ENCODE assay signal across 17 cellular contexts in genomic region chr3:38111696-38112377, GRCh38. TPM values are rescaled to one million over a fixed set of nuclear protein-coding genes. Genes with fewer than 3 reads are reported as not detected.
DNase-seq lines count a peak whose midpoint lies in the region; ATAC-seq, FAIRE-seq and TF ChIP-seq lines count a peak whose summit lies in the region.
"Had no signal": no experiment of that assay in that cellular context is flagged by ENCODE, and none has a peak within 500 bp of the region (broad histone marks: within the 10 kb centered on the region; RNA-seq: fewer than 3 reads in every experiment).

No MANE protein-coding gene starts in this region.

- H3K18ac ChIP-seq in IMR-90 (ENCODE audit: low read depth, low read length), result no peak overlapping the region

- H4K91ac ChIP-seq in IMR-90 (ENCODE audit: insufficient read depth, low read depth, low read length), result no peak overlapping the region

- H3K56ac ChIP-seq in IMR-90 (ENCODE audit: extremely low read depth, insufficient read depth, low read length), result no peak overlapping the region

- no peak overlapping the region for H3K4ac ChIP-seq in IMR-90 (ENCODE audit: low read depth, low read length)

- ATAC-seq in IMR-90 (ENCODE audit: low read depth) (no peak), HepG2 (peak; percentile 3), omental fat pad (ENCODE audit: low FRiP score) (no peak), gastroesophageal sphincter (no peak), HG03342 (IDR thresholded peaks at IDR 0.05; ENCODE audit: unreplicated experiment) (no peak)

- H2AK9ac ChIP-seq in IMR-90 (replicated peaks; ENCODE audit: low read depth, low read length, poor library complexity), result no peak overlapping the region

- no peak for FAIRE-seq in HepG2 (lab: Jason Lieb, UNC)

- TF ChIP-seq CTCF in IMR-90 (conservative IDR thresholded peaks at IDR 0.05; ENCODE audit: low read depth, low read length) (no peak), HepG2 (CRISPR knock-in tag; IDR thresholded peaks at IDR 0.05) (no peak), omental fat pad (IDR thresholded peaks at IDR 0.05) (no peak), gastroesophageal sphincter (IDR thresholded peaks at IDR 0.05) (no peak)

- BruUV-seq in IMR-90 (replicated peaks; lab: Mats Ljungman, UMichigan), result no TSS peak
- BruUV-seq in HepG2 (replicated peaks; lab: Mats Ljungman, UMichigan), result no TSS peak

- H4K20me1 ChIP-seq in IMR-90 (ENCODE audit: insufficient read depth, low read length) (no peaks in the 10 kb centered on the region), HepG2 (ENCODE audit: insufficient read depth, low read length) (no peaks in the 10 kb centered on the region)

- no peaks in the 10 kb centered on the region for H3K36me3 ChIP-seq in IMR-90 (ENCODE audit: control insufficient read depth, insufficient read depth, low read length)
- H3K36me3 ChIP-seq in HepG2 (replicated peaks in 1 of 2; ENCODE audit: control insufficient read depth in 1 of 2, insufficient read depth in 2 of 2, low read length in 2 of 2), result no peaks in the 10 kb centered on the region
- no peaks in the 10 kb centered on the region for H3K36me3 ChIP-seq in gastroesophageal sphincter

- H2BK5ac ChIP-seq in IMR-90 (ENCODE audit: low read depth, low read length, poor library complexity, severe bottlenecking), result no peak overlapping the region

- H3K9me3 ChIP-seq in IMR-90 (ENCODE audit: control insufficient read depth, insufficient read depth, low read length) (no peaks in the 10 kb centered on the region), HepG2 (ENCODE audit: low read length) (no peaks in the 10 kb centered on the region), gastroesophageal sphincter (no peaks in the 10 kb centered on the region)
- H3K9me3 ChIP-seq: Caco-2 had no signal

- dilution Hi-C loops in IMR-90 (cut with HindIII; ENCODE audit: low sequenced_read_pairs, unreplicated experiment), result no loop called here

- H3K4me1 ChIP-seq in IMR-90 (ENCODE audit: control insufficient read depth, insufficient read depth, low read length), result no peaks in the 10 kb centered on the region
- H3K4me1 ChIP-seq in HepG2 (ENCODE audit: insufficient read depth, low read length), result no peaks in the 10 kb centered on the region
- no peaks in the 10 kb centered on the region for H3K4me1 ChIP-seq in gastroesophageal sphincter
- H3K4me1 ChIP-seq: Caco-2 had no signal

- CTCF ChIA-PET in IMR-90 (lab: Yijun Ruan, JAX) (no interaction called here), HepG2 (lab: Yijun Ruan, JAX; ENCODE audit: low intra/inter-chr PET ratio, low total read pairs) (no interaction called here)

- no peak overlapping the region for H3K4me3 ChIP-seq in IMR-90 (ENCODE audit: insufficient read depth, low read depth, low read length)
- H3K4me3 ChIP-seq in HepG2 (replicated peaks in 1 of 3; ENCODE audit: insufficient read depth in 1 of 3, low read depth in 2 of 3, low read length in 3 of 3), result no peak overlapping the region
- H3K4me3 ChIP-seq in gastroesophageal sphincter, result no peak overlapping the region
- H3K4me3 ChIP-seq: PC-9 had no signal

- H3K4me2 ChIP-seq in IMR-90 (ENCODE audit: low read depth, low read length) (no peak overlapping the region), HepG2 (ENCODE audit: low read depth, low read length) (no peak overlapping the region)
- H3K4me2 ChIP-seq: KMS-11, PC-9 had no signal

- no peak overlapping the region for H2BK20ac ChIP-seq in IMR-90 (ENCODE audit: low read depth, low read length)

- no peak overlapping the region for H4K8ac ChIP-seq in IMR-90 (ENCODE audit: low read depth in 2 of 2, low read length in 2 of 2)

- no peak overlapping the region for H2BK120ac ChIP-seq in IMR-90 (ENCODE audit: low read depth, low read length)

- H3K27me3 ChIP-seq in IMR-90 (ENCODE audit: control insufficient read depth, insufficient read depth, low read length) (peaks cover 15% of the 10 kb centered on the region), HepG2 (ENCODE audit: control insufficient read depth in 1 of 2, insufficient read depth in 2 of 2, low read length in 2 of 2) (peaks cover 6 to 42% of the 10 kb centered on the region in 2 experiments; a peak in 4 of 5 replicates), gastroesophageal sphincter (no peaks in the 10 kb centered on the region)

- no peaks in the 10 kb centered on the region for H3K79me2 ChIP-seq in HepG2 (ENCODE audit: insufficient read depth, low read length)

- 88% methylated on average over 5 of the region's 16 CpGs; no CpG with 5 or more reads in 1 of the 2 experiments for WGBS in IMR-90 (ENCODE audit: extremely low coverage in 2 of 2, insufficient read length in 1 of 2), 2 experiments
- 16% methylated on average over 10 of the region's 16 CpGs for WGBS in HepG2 (ENCODE audit: low lambda C conversion rate)
- WGBS in gastroesophageal sphincter (ENCODE audit: low coverage in 1 of 2), 2 donors, result 68% methylated on average over 6 of the region's 16 CpGs; no CpG with 5 or more reads in 1 of the 2 donors

- TF ChIP-seq RAD21 in IMR-90 (IDR thresholded peaks at IDR 0.05; ENCODE audit: low read length) (no peak), HepG2 (CRISPR knock-in tag; IDR thresholded peaks at IDR 0.05) (no peak)

- intact Hi-C loops in IMR-90 (cut with micrococcal nuclease), result no loop called here
- intact Hi-C loops in HepG2 (cut with micrococcal nuclease; ENCODE audit: unreplicated experiment), result no loop called here

- H3K9ac ChIP-seq in IMR-90 (ENCODE audit: low read depth, low read length), result no peak overlapping the region
- H3K9ac ChIP-seq in HepG2 (ENCODE audit: insufficient read depth, low read depth, low read length), result no peak overlapping the region
- H3K9ac ChIP-seq: KMS-11 had no signal

- TF ChIP-seq POLR2A in IMR-90 (IDR thresholded peaks at IDR 0.05; ENCODE audit: low read depth, low read length), result no peak
- TF ChIP-seq POLR2A in HepG2 (IDR thresholded peaks at IDR 0.05; ENCODE audit: insufficient read depth in 1 of 2, low read depth in 2 of 2, low read length in 2 of 2), result no peak; a peak in 1 of 4 replicates
- TF ChIP-seq POLR2A in gastroesophageal sphincter (IDR thresholded peaks at IDR 0.05), result no peak

- no peaks in the 10 kb centered on the region for H3K79me1 ChIP-seq in IMR-90 (ENCODE audit: low read depth in 1 of 2, low read length in 2 of 2)

- TF ChIP-seq EP300 in HepG2 (IDR thresholded peaks at IDR 0.05; ENCODE audit: low read depth in 2 of 2, low read length in 2 of 2), result no peak
- no peak for TF ChIP-seq EP300 in HepG2 (CRISPR knock-in tag; IDR thresholded peaks at IDR 0.05; ENCODE audit: borderline replicate concordance)
- TF ChIP-seq EP300 in gastroesophageal sphincter (IDR thresholded peaks at IDR 0.05), result no peak

- in situ Hi-C loops in IMR-90 (cut with MboI; ENCODE audit: low sequenced_read_pairs) (no loop called here), HepG2 (cut with HindIII; ENCODE audit: extremely low pct_ligation_motif_present, low pct_unique_long_range_greater_than_20kb) (loop anchor here (10.0 kb wide), 1 partner anchor 163 kb away; no protein-coding TSS in a partner anchor)

- H2AK5ac ChIP-seq in IMR-90 (ENCODE audit: low read depth, low read length), result no peak overlapping the region

- H3K14ac ChIP-seq in IMR-90 (replicated peaks; ENCODE audit: low read depth, low read length), result no peak overlapping the region

- POLR2A ChIA-PET in IMR-90 (lab: Charles Lee; ENCODE audit: unreplicated experiment), result no interaction called here
- POLR2A ChIA-PET in HepG2 (lab: Yijun Ruan, JAX), result no interaction called here

- no peak overlapping the region for H3K23ac ChIP-seq in IMR-90 (ENCODE audit: low read depth, low read length)

- H3K27ac ChIP-seq in IMR-90 (ENCODE audit: insufficient read depth, low read length) (no peak overlapping the region), HepG2 (ENCODE audit: extremely low read length, insufficient read depth, low read length) (no peak overlapping the region), gastroesophageal sphincter (no peak overlapping the region)
- H3K27ac ChIP-seq: KMS-11, PC-9 had no signal

- no peaks in the 10 kb centered on the region for H3K9me1 ChIP-seq in IMR-90 (ENCODE audit: insufficient read depth, low read length)

- H2AFZ ChIP-seq in IMR-90 (replicated peaks; ENCODE audit: low read length, poor library complexity) (peak overlapping the region; percentile 4), HepG2 (ENCODE audit: low read length) (no peak overlapping the region)
- H2AFZ ChIP-seq: PC-9 had no signal

- no peak overlapping the region for H2BK15ac ChIP-seq in IMR-90 (ENCODE audit: low read depth, low read length)

- DNase-seq in IMR-90 (no peak), RPMI8226 (peak; percentile 18), HepG2 (ENCODE audit: low spot score) (no peak), omental fat pad (ENCODE audit: low spot score) (peak; percentile 18), SKM-1 treated with dmso at 0.1 percent for 144 hours (lab: John Stamatoyannopoulos, UW; ENCODE audit: unreplicated experiment) (no peak)
- DNase-seq: EL, GOT3, NCI-H1092, NCI-H146, NCI-H2081, NCI-H510A, NCI-H774, PC-9 had no signal

- H4K5ac ChIP-seq in IMR-90 (ENCODE audit: low read depth, low read length), result no peak overlapping the region

RNA-seq across cellular contexts. Expression of gene ACAA1, which starts 25.1 kb away (rescaled TPM):
- total RNA-seq in IMR-90 (2012; rRNA removed) (19.4 and 30.8 TPM in 2 replicates), HepG2 (2016; rRNA removed; fragmentation: Illumina TruSeq; extraction: Trizol) (60.8 and 107 TPM in 2 replicates), omental fat pad (10 to 100 TPM; 48.1 to 69.5 (median 62.5) TPM), gastroesophageal sphincter (10 to 100 TPM; 28.3 to 46.6 (median 41.2) TPM)
- polyA plus RNA-seq in IMR-90 (2012; rRNA removed) (62.4 and 69.4 TPM in 2 replicates), HepG2 (2011; rRNA removed) (188 and 221 TPM in 2 replicates)
- polyA plus RNA-seq in IMR-90 (2012; cell fraction: cytosol; rRNA removed), result 40.6 and 50.8 TPM in 2 replicates
- polyA plus RNA-seq in IMR-90 (2012; cell fraction: nucleus; rRNA removed; ENCODE audit: low replicate concordance), result 134 and 252 TPM in 2 replicates
- 27.5 and 27.8 TPM in 2 replicates for total RNA-seq in HepG2 (2016; cell fraction: cytosol; rRNA removed; fragmentation: Illumina TruSeq; extraction: Trizol; ENCODE audit: low read depth)
- 63.4 and 105 TPM in 2 replicates for total RNA-seq in HepG2 (2016; cell fraction: insoluble cytoplasmic fraction; rRNA removed; fragmentation: Illumina TruSeq; extraction: Trizol)
- 52.7 and 55.5 TPM in 2 replicates for total RNA-seq in HepG2 (2016; cell fraction: membrane; rRNA removed; fragmentation: Illumina TruSeq; extraction: Trizol)
- total RNA-seq in HepG2 (2016; cell fraction: nucleus; rRNA removed; fragmentation: Illumina TruSeq; extraction: Trizol), result 75.4 and 87.9 TPM in 2 replicates
- polyA plus RNA-seq in HepG2 (2011; cell fraction: cytosol; rRNA removed), result 169 and 202 TPM in 2 replicates
- 588 and 662 TPM in 2 replicates for polyA plus RNA-seq in HepG2 (2011; cell fraction: nucleus; rRNA removed)
- polyA plus RNA-seq in HepG2 (2012), result 125 and 170 TPM in 2 replicates
- polyA plus RNA-seq in HepG2 (2016; cell fraction: cytosol; fragmentation: Illumina TruSeq; extraction: Trizol; ENCODE audit: low read depth), result 44.3 and 47.9 TPM in 2 replicates
- polyA plus RNA-seq in HepG2 (2016; cell fraction: insoluble cytoplasmic fraction; fragmentation: Illumina TruSeq; extraction: Trizol; ENCODE audit: low read depth), result 240 and 247 TPM in 2 replicates
- polyA plus RNA-seq in HepG2 (2016; cell fraction: membrane; fragmentation: Illumina TruSeq; extraction: Trizol; ENCODE audit: low read depth), result 62.9 and 66.6 TPM in 2 replicates
- 290 and 311 TPM in 2 replicates for polyA plus RNA-seq in HepG2 (2016; cell fraction: nucleus; fragmentation: Illumina TruSeq; extraction: Trizol; ENCODE audit: insufficient read depth, low read depth)
- 57.0 and 213 TPM in 2 replicates for polyA minus RNA-seq in HepG2 (2011; rRNA and poly(A)+ RNA removed; ENCODE audit: low replicate concordance)
- 80.2 and 80.3 TPM in 2 replicates for polyA minus RNA-seq in HepG2 (2011; cell fraction: cytosol; rRNA and poly(A)+ RNA removed)
- polyA minus RNA-seq in HepG2 (2011; cell fraction: nucleus; rRNA and poly(A)+ RNA removed), result 241 and 244 TPM in 2 replicates

RNA-seq across cellular contexts. Expression of gene MYD88, which starts 26.6 kb away (rescaled TPM):
- total RNA-seq in IMR-90 (2012; rRNA removed), result 9.3 and 10.8 TPM in 2 replicates
- polyA plus RNA-seq in IMR-90 (2012; rRNA removed), result 34.4 and 39.8 TPM in 2 replicates
- 30.6 and 68.8 TPM in 2 replicates for polyA plus RNA-seq in IMR-90 (2012; cell fraction: cytosol; rRNA removed)
- 18.4 and 27.6 TPM in 2 replicates for polyA plus RNA-seq in IMR-90 (2012; cell fraction: nucleus; rRNA removed; ENCODE audit: low replicate concordance)
- 7.6 and 14.5 TPM in 2 replicates for total RNA-seq in HepG2 (2016; rRNA removed; fragmentation: Illumina TruSeq; extraction: Trizol)
- 2.5 and 3.5 TPM in 2 replicates for total RNA-seq in HepG2 (2016; cell fraction: cytosol; rRNA removed; fragmentation: Illumina TruSeq; extraction: Trizol; ENCODE audit: low read depth)
- total RNA-seq in HepG2 (2016; cell fraction: insoluble cytoplasmic fraction; rRNA removed; fragmentation: Illumina TruSeq; extraction: Trizol), result 7.2 and 14.6 TPM in 2 replicates
- 6.0 and 6.5 TPM in 2 replicates for total RNA-seq in HepG2 (2016; cell fraction: membrane; rRNA removed; fragmentation: Illumina TruSeq; extraction: Trizol)
- 9.8 and 11.0 TPM in 2 replicates for total RNA-seq in HepG2 (2016; cell fraction: nucleus; rRNA removed; fragmentation: Illumina TruSeq; extraction: Trizol)
- polyA plus RNA-seq in HepG2 (2011; rRNA removed), result 32.7 and 36.6 TPM in 2 replicates
- 31.0 and 32.2 TPM in 2 replicates for polyA plus RNA-seq in HepG2 (2011; cell fraction: cytosol; rRNA removed)
- polyA plus RNA-seq in HepG2 (2011; cell fraction: nucleus; rRNA removed), result 53.7 and 60.9 TPM in 2 replicates
- 19.9 and 22.6 TPM in 2 replicates for polyA plus RNA-seq in HepG2 (2012)
- polyA plus RNA-seq in HepG2 (2016; cell fraction: cytosol; fragmentation: Illumina TruSeq; extraction: Trizol; ENCODE audit: low read depth), result 2.8 and 2.9 TPM in 2 replicates
- 51.1 and 57.2 TPM in 2 replicates for polyA plus RNA-seq in HepG2 (2016; cell fraction: insoluble cytoplasmic fraction; fragmentation: Illumina TruSeq; extraction: Trizol; ENCODE audit: low read depth)
- polyA plus RNA-seq in HepG2 (2016; cell fraction: membrane; fragmentation: Illumina TruSeq; extraction: Trizol; ENCODE audit: low read depth), result 9.0 and 9.6 TPM in 2 replicates
- polyA plus RNA-seq in HepG2 (2016; cell fraction: nucleus; fragmentation: Illumina TruSeq; extraction: Trizol; ENCODE audit: insufficient read depth, low read depth), result 48.1 and 53.6 TPM in 2 replicates
- polyA minus RNA-seq in HepG2 (2011; rRNA and poly(A)+ RNA removed; ENCODE audit: low replicate concordance), result 15.6 and 54.6 TPM in 2 replicates
- 19.7 and 21.8 TPM in 2 replicates for polyA minus RNA-seq in HepG2 (2011; cell fraction: cytosol; rRNA and poly(A)+ RNA removed)
- polyA minus RNA-seq in HepG2 (2011; cell fraction: nucleus; rRNA and poly(A)+ RNA removed), result 13.9 and 15.8 TPM in 2 replicates
- total RNA-seq in omental fat pad, result 10 to 100 TPM; 37.6 to 78.0 (median 53.6) TPM
- 10 to 100 TPM; 18.5 to 36.8 (median 29.6) TPM for total RNA-seq in gastroesophageal sphincter

RNA-seq across cellular contexts. Expression of gene OXSR1, which starts 53.5 kb away (rescaled TPM):
- 37.6 and 50.5 TPM in 2 replicates for total RNA-seq in IMR-90 (2012; rRNA removed)
- 28.9 and 32.9 TPM in 2 replicates for polyA plus RNA-seq in IMR-90 (2012; rRNA removed)
- 9.9 and 11.5 TPM in 2 replicates for polyA plus RNA-seq in IMR-90 (2012; cell fraction: cytosol; rRNA removed)
- 7.8 and 33.4 TPM in 2 replicates for polyA plus RNA-seq in IMR-90 (2012; cell fraction: nucleus; rRNA removed; ENCODE audit: low replicate concordance)
- 32.6 and 41.1 TPM in 2 replicates for total RNA-seq in HepG2 (2016; rRNA removed; fragmentation: Illumina TruSeq; extraction: Trizol)
- 7.6 TPM in 2 replicates for total RNA-seq in HepG2 (2016; cell fraction: cytosol; rRNA removed; fragmentation: Illumina TruSeq; extraction: Trizol; ENCODE audit: low read depth)
- 32.9 and 39.8 TPM in 2 replicates for total RNA-seq in HepG2 (2016; cell fraction: insoluble cytoplasmic fraction; rRNA removed; fragmentation: Illumina TruSeq; extraction: Trizol)
- 12.8 and 14.5 TPM in 2 replicates for total RNA-seq in HepG2 (2016; cell fraction: membrane; rRNA removed; fragmentation: Illumina TruSeq; extraction: Trizol)
- total RNA-seq in HepG2 (2016; cell fraction: nucleus; rRNA removed; fragmentation: Illumina TruSeq; extraction: Trizol), result 30.2 and 32.6 TPM in 2 replicates
- 25.9 and 27.4 TPM in 2 replicates for polyA plus RNA-seq in HepG2 (2011; rRNA removed)
- 18.5 and 23.3 TPM in 2 replicates for polyA plus RNA-seq in HepG2 (2011; cell fraction: cytosol; rRNA removed)
- polyA plus RNA-seq in HepG2 (2011; cell fraction: nucleus; rRNA removed), result 19.5 and 22.8 TPM in 2 replicates
- polyA plus RNA-seq in HepG2 (2012), result 23.1 and 31.4 TPM in 2 replicates
- 1.5 and 1.6 TPM in 2 replicates for polyA plus RNA-seq in HepG2 (2016; cell fraction: cytosol; fragmentation: Illumina TruSeq; extraction: Trizol; ENCODE audit: low read depth)
- 33.9 and 36.3 TPM in 2 replicates for polyA plus RNA-seq in HepG2 (2016; cell fraction: insoluble cytoplasmic fraction; fragmentation: Illumina TruSeq; extraction: Trizol; ENCODE audit: low read depth)
- 5.4 and 5.9 TPM in 2 replicates for polyA plus RNA-seq in HepG2 (2016; cell fraction: membrane; fragmentation: Illumina TruSeq; extraction: Trizol; ENCODE audit: low read depth)
- polyA plus RNA-seq in HepG2 (2016; cell fraction: nucleus; fragmentation: Illumina TruSeq; extraction: Trizol; ENCODE audit: insufficient read depth, low read depth), result 31.5 and 34.6 TPM in 2 replicates
- polyA minus RNA-seq in HepG2 (2011; rRNA and poly(A)+ RNA removed; ENCODE audit: low replicate concordance), result 36.3 and 49.0 TPM in 2 replicates
- 26.2 and 26.9 TPM in 2 replicates for polyA minus RNA-seq in HepG2 (2011; cell fraction: cytosol; rRNA and poly(A)+ RNA removed)
- polyA minus RNA-seq in HepG2 (2011; cell fraction: nucleus; rRNA and poly(A)+ RNA removed), result 37.9 and 47.6 TPM in 2 replicates
- total RNA-seq in omental fat pad, result 10 to 100 TPM; 29.8 to 51.7 (median 45.5) TPM
- 10 to 100 TPM; 29.5 to 41.0 (median 34.3) TPM for total RNA-seq in gastroesophageal sphincter

Comparison
In these comparisons a context has a peak if more than half of its experiments do, and no peak if none do; other contexts are left out.
1. DNase-seq: peak in RPMI8226 (single experiment) and omental fat pad (single experiment); none in IMR-90 (single experiment), HepG2 (single experiment) and SKM-1 treated with dmso at 0.1 percent for 144 hours (single experiment).